Comparison of ENCODE assay signal across 17 cellular contexts in genomic region chr7:117775826-117776623, GRCh38.
DNase-seq lines count a peak whose midpoint lies in the region; ATAC-seq, FAIRE-seq and TF ChIP-seq lines count a peak whose summit lies in the region.
"Had no signal": no experiment of that assay in that cellular context is flagged by ENCODE, and none has a peak within 500 bp of the region (broad histone marks: within the 10 kb centered on the region; RNA-seq: fewer than 3 reads in every experiment).

No MANE protein-coding gene starts in this region.

- H3K9me3 ChIP-seq in K562 (replicated peaks; ENCODE audit: control insufficient read depth, insufficient read depth, low read depth, low read length) = no peaks in the 10 kb centered on the region
- H3K9me3 ChIP-seq: ascending aorta, heart left ventricle, spleen had no signal

- peaks cover 1% of the 10 kb centered on the region for H3K27me3 Mint-ChIP-seq in activated T-helper 1 cell treated with anti-CD3 and anti-CD28 coated beads, Interleukin-12 subunit alpha, Interleukin-12 subunit beta, Interleukin-2, Interleukin-4 antibody, amounts not matched to agents 30 ng/mL and 10 ng/mL and 1 ng/mL, durations not matched to agents 14 hours and 24 hours and 36 hours (ENCODE audit: insufficient read depth)
- H3K27me3 Mint-ChIP-seq in activated T-helper 17 cell treated with anti-CD3 and anti-CD28 coated beads, Interleukin-2, amount 50 U/mL, for 72 hours = peaks cover 3% of the 10 kb centered on the region

- TF ChIP-seq CTCF in K562 (IDR thresholded peaks at IDR 0.05 in 2 of 3, conservative IDR thresholded peaks at IDR 0.05 in 1 of 3; ENCODE audit: insufficient read depth in 2 of 3, low read depth in 1 of 3, low read length in 3 of 3) = no peak

- no peak overlapping the region for H3K9ac ChIP-seq in K562 (ENCODE audit: insufficient read depth in 1 of 2, low read depth in 2 of 2, low read length in 2 of 2)

- CTCF ChIA-PET in K562 (lab: Yijun Ruan, JAX; ENCODE audit: low intra/inter-chr PET ratio) = no interaction called here

- H3K4me1 Mint-ChIP-seq in activated T-helper 1 cell treated with anti-CD3 and anti-CD28 coated beads, Interleukin-12 subunit alpha, Interleukin-12 subunit beta, Interleukin-2, Interleukin-4 antibody, amounts not matched to agents 30 ng/mL and 10 ng/mL and 1 ng/mL, durations not matched to agents 14 hours and 24 hours and 36 hours (ENCODE audit: low read depth) = no peaks in the 10 kb centered on the region
- H3K4me1 Mint-ChIP-seq in activated T-helper 17 cell treated with anti-CD3 and anti-CD28 coated beads, Interleukin-2, amount 50 U/mL, for 72 hours = no peaks in the 10 kb centered on the region

- intact Hi-C loops in K562 (cut with micrococcal nuclease) = no loop called here
- intact Hi-C loops in activated T-helper 1 cell treated with anti-CD3 and anti-CD28 coated beads, Interleukin-12 subunit alpha, Interleukin-12 subunit beta, Interleukin-2, Interleukin-4 antibody, amounts not matched to agents 30 ng/mL and 10 ng/mL and 1 ng/mL, durations not matched to agents 14 hours and 24 hours and 36 hours (cut with micrococcal nuclease) = no loop called here

- H3K27ac ChIP-seq in K562 (ENCODE audit: extremely low read depth, low read depth, low read length) = no peak overlapping the region
- H3K27ac ChIP-seq: ascending aorta, coronary artery had no signal

- H3K4me2 ChIP-seq in K562 (ENCODE audit: insufficient read depth, low read length) = no peak overlapping the region

- peak overlapping the region; percentile 29; the same call in 1 of the 2 replicates for H2AFZ ChIP-seq in K562 (ENCODE audit: low read depth, low read length)

- TF ChIP-seq RAD21 in K562 (CRISPR knock-in tag; conservative IDR thresholded peaks at IDR 0.05 in 1 of 2, IDR thresholded peaks at IDR 0.05 in 1 of 2) = no peak

- H3K4me3 ChIP-seq in K562 = no peak overlapping the region
- H3K4me3 ChIP-seq: ascending aorta, coronary artery, heart left ventricle, spleen had no signal

- no peak for DNase-seq in GM12892 (ENCODE audit: insufficient read length)
- DNase-seq in Kasumi-1 (lab: John Stamatoyannopoulos, UW) = peak; percentile 51 to 63
- no peak for DNase-seq in K562 (ENCODE audit: extremely low read depth in 1 of 4, low spot score in 3 of 4)
- no peak for DNase-seq in activated T-helper 1 cell treated with anti-CD3 and anti-CD28 coated beads, Interleukin-12 subunit alpha, Interleukin-12 subunit beta, Interleukin-2, Interleukin-4 antibody, amounts not matched to agents 30 ng/mL and 10 ng/mL and 1 ng/mL, durations not matched to agents 14 hours and 24 hours and 36 hours (ENCODE audit: low spot score)
- DNase-seq: activated CD4-positive, alpha-beta T cell treated with anti-CD3 and anti-CD28 coated beads, Interleukin-2, amount 50 U/mL, for 4 hours; activated T-cell treated with anti-CD3 and anti-CD28 coated beads, Interleukin-2, amount 50 U/mL, for 48 hours; heart left ventricle; left cardiac atrium; NCI-H187; spleen had no signal

- POLR2A ChIA-PET in K562 (lab: Yijun Ruan, JAX) = interaction anchor here (1.4 to 1.9 kb wide), 2 partner anchors 13 to 16 kb away, joined by 4 to 5 read pairs; no protein-coding TSS in a partner anchor

- WGBS in K562 (ENCODE audit: insufficient coverage, low coverage, missing lambda C conversion rate) = 3% methylated on average over 2 of the region's 2 CpGs

- no TSS peak for BruUV-seq in K562 (replicated peaks; lab: Mats Ljungman, UMichigan)

- in situ Hi-C loops in K562 (cut with MboI) = no loop called here

- no peaks in the 10 kb centered on the region; a peak in 2 of 5 replicates for H3K4me1 ChIP-seq in K562 (replicated peaks in 1 of 2; ENCODE audit: control insufficient read depth in 2 of 2, insufficient read depth in 2 of 2, low read length in 2 of 2)
- H3K4me1 ChIP-seq: ascending aorta had no signal

- no peaks in the 10 kb centered on the region for H3K36me3 ChIP-seq in K562 (ENCODE audit: control insufficient read depth, insufficient read depth, low read length)
- H3K36me3 ChIP-seq: ascending aorta, spleen had no signal

- no peak for TF ChIP-seq EP300 in K562 (IDR thresholded peaks at IDR 0.05; ENCODE audit: low read length)

- no peaks in the 10 kb centered on the region for H4K20me1 ChIP-seq in K562 (replicated peaks; ENCODE audit: control insufficient read depth, insufficient read depth, low read length)

- FAIRE-seq in GM12892 (lab: Jason Lieb, UNC) (peak; percentile 74), K562 (lab: Jason Lieb, UNC) (no peak)
- FAIRE-seq: D721Med had no signal

- no peaks in the 10 kb centered on the region for H3K36me3 Mint-ChIP-seq in activated T-helper 1 cell treated with anti-CD3 and anti-CD28 coated beads, Interleukin-12 subunit alpha, Interleukin-12 subunit beta, Interleukin-2, Interleukin-4 antibody, amounts not matched to agents 30 ng/mL and 10 ng/mL and 1 ng/mL, durations not matched to agents 14 hours and 24 hours and 36 hours (ENCODE audit: low read depth)
- no peaks in the 10 kb centered on the region for H3K36me3 Mint-ChIP-seq in activated T-helper 17 cell treated with anti-CD3 and anti-CD28 coated beads, Interleukin-2, amount 50 U/mL, for 72 hours (ENCODE audit: low read depth)

- no peak overlapping the region for H3K4me3 Mint-ChIP-seq in activated T-helper 1 cell treated with anti-CD3 and anti-CD28 coated beads, Interleukin-12 subunit alpha, Interleukin-12 subunit beta, Interleukin-2, Interleukin-4 antibody, amounts not matched to agents 30 ng/mL and 10 ng/mL and 1 ng/mL, durations not matched to agents 14 hours and 24 hours and 36 hours
- no peak overlapping the region for H3K4me3 Mint-ChIP-seq in activated T-helper 17 cell treated with anti-CD3 and anti-CD28 coated beads, Interleukin-2, amount 50 U/mL, for 72 hours

- ATAC-seq in GM21576 (IDR thresholded peaks at IDR 0.05; ENCODE audit: unreplicated experiment) (peak; percentile 30), K562 (no peak), HG03460 (IDR thresholded peaks at IDR 0.05; ENCODE audit: unreplicated experiment) (no peak), GM19023 (IDR thresholded peaks at IDR 0.05; ENCODE audit: unreplicated experiment) (no peak)
- ATAC-seq in activated T-helper 17 cell treated with anti-CD3 and anti-CD28 coated beads, Interleukin-2, amount 50 U/mL, for 72 hours (replicated peaks) = no peak
- ATAC-seq: heart left ventricle had no signal

- no peaks in the 10 kb centered on the region for H3K79me2 ChIP-seq in K562 (ENCODE audit: control insufficient read depth, insufficient read depth, low read length)

- no peaks in the 10 kb centered on the region for H3K9me1 ChIP-seq in K562 (ENCODE audit: control insufficient read depth, insufficient read depth, low read length)

- TF ChIP-seq POLR2A in GM12892 (IDR thresholded peaks at IDR 0.05; ENCODE audit: low read depth, low read length) (no peak), K562 (conservative IDR thresholded peaks at IDR 0.05) (no peak)

- H3K27ac Mint-ChIP-seq in activated T-helper 1 cell treated with anti-CD3 and anti-CD28 coated beads, Interleukin-12 subunit alpha, Interleukin-12 subunit beta, Interleukin-2, Interleukin-4 antibody, amounts not matched to agents 30 ng/mL and 10 ng/mL and 1 ng/mL, durations not matched to agents 14 hours and 24 hours and 36 hours = no peak overlapping the region
- no peak overlapping the region for H3K27ac Mint-ChIP-seq in activated T-helper 17 cell treated with anti-CD3 and anti-CD28 coated beads, Interleukin-2, amount 50 U/mL, for 72 hours

- no peaks in the 10 kb centered on the region for H3K9me3 Mint-ChIP-seq in activated T-helper 1 cell treated with anti-CD3 and anti-CD28 coated beads, Interleukin-12 subunit alpha, Interleukin-12 subunit beta, Interleukin-2, Interleukin-4 antibody, amounts not matched to agents 30 ng/mL and 10 ng/mL and 1 ng/mL, durations not matched to agents 14 hours and 24 hours and 36 hours
- H3K9me3 Mint-ChIP-seq in activated T-helper 17 cell treated with anti-CD3 and anti-CD28 coated beads, Interleukin-2, amount 50 U/mL, for 72 hours = no peaks in the 10 kb centered on the region

- no peaks in the 10 kb centered on the region for H3K27me3 ChIP-seq in K562 (ENCODE audit: control insufficient read depth in 2 of 2, insufficient read depth in 2 of 2, low read length in 2 of 2)
- H3K27me3 ChIP-seq: ascending aorta, heart left ventricle, spleen had no signal

TF ChIP-seq in K562, 482 proteins besides CTCF, POLR2A, EP300 and RAD21 (continues in another document):
- TF ChIP-seq GTF2A2 (tag; IDR thresholded peaks at IDR 0.05) (no peak), CEBPB (tag; IDR thresholded peaks at IDR 0.05) (0 out of 2 replicates have a peak, but pooled peaks have one; percentile 10), HMG20A (CRISPR knock-in tag; conservative IDR thresholded peaks at IDR 0.05) (no peak), ZBTB34 (CRISPR knock-in tag; IDR thresholded peaks at IDR 0.05) (no peak)

Comparison
In these comparisons a context has a peak if more than half of its experiments do, and no peak if none do; other contexts are left out.
1. DNase-seq: peak in Kasumi-1 (2 of 2); none in GM12892 (single experiment), K562 (0 of 4) and activated T-helper 1 cell treated with anti-CD3 and anti-CD28 coated beads, Interleukin-12 subunit alpha, Interleukin-12 subunit beta, Interleukin-2, Interleukin-4 antibody, amounts not matched to agents 30 ng/mL and 10 ng/mL and 1 ng/mL, durations not matched to agents 14 hours and 24 hours and 36 hours (single experiment).